In genomic region chr13:79811170-79811569, GRCh38 we compare ENCODE assay signal across 31 cellular contexts.
DNase-seq lines count a peak whose midpoint lies in the region; ATAC-seq, FAIRE-seq and TF ChIP-seq lines count a peak whose summit lies in the region.
"Had no signal": no experiment of that assay in that cellular context is flagged by ENCODE, and none has a peak within 500 bp of the region (broad histone marks: within the 10 kb centered on the region; RNA-seq: fewer than 3 reads in every experiment).

No MANE protein-coding gene starts in this region.

- H3K27ac ChIP-seq in SJSA1 = peak overlapping the region; percentile 95
- peak overlapping the region; percentile 65 for H3K27ac ChIP-seq in mesenchymal stem cell (ENCODE audit: low read length, poor library complexity, severe bottlenecking)
- no peak overlapping the region for H3K27ac ChIP-seq in mesendoderm (ENCODE audit: low read depth, low read length)
- H3K27ac ChIP-seq: epithelial cell of prostate, left lung, pancreas, testis had no signal

- no peak overlapping the region for H3K23ac ChIP-seq in mesenchymal stem cell (ENCODE audit: low read length in 2 of 2)
- no peak overlapping the region for H3K23ac ChIP-seq in mesendoderm (ENCODE audit: low read length)

- H2BK12ac ChIP-seq in mesenchymal stem cell (ENCODE audit: low read length in 2 of 2) = no peak overlapping the region

- no peak overlapping the region for H3K14ac ChIP-seq in mesenchymal stem cell (ENCODE audit: low read length in 2 of 2)

- H2BK15ac ChIP-seq in mesenchymal stem cell (ENCODE audit: low read depth, poor library complexity, severe bottlenecking) = no peak overlapping the region
- H2BK15ac ChIP-seq in mesendoderm (replicated peaks; ENCODE audit: low read depth) = no peak overlapping the region

- H3K4me1 ChIP-seq in SJSA1 (replicated peaks) = peaks cover 38% of the 10 kb centered on the region
- H3K4me1 ChIP-seq in mesenchymal stem cell (ENCODE audit: control insufficient read depth, insufficient read depth, low read depth, low read length) = peaks cover 15% of the 10 kb centered on the region
- H3K4me1 ChIP-seq in skeletal muscle satellite cell (ENCODE audit: control insufficient read depth, insufficient read depth, low read length) = peaks cover 16% of the 10 kb centered on the region
- H3K4me1 ChIP-seq in mesendoderm (ENCODE audit: control insufficient read depth, low read depth, low read length) = peaks cover 5% of the 10 kb centered on the region
- H3K4me1 ChIP-seq: pancreas had no signal

- H3K18ac ChIP-seq in mesenchymal stem cell (ENCODE audit: low read depth in 1 of 2, low read length in 2 of 2) (no peak overlapping the region), mesendoderm (ENCODE audit: low read length) (no peak overlapping the region)

- H4K8ac ChIP-seq in mesenchymal stem cell (ENCODE audit: low read length) (no peak overlapping the region), mesendoderm (ENCODE audit: low read depth, low read length) (no peak overlapping the region)

- H3K4me3 ChIP-seq in SJSA1 (no peak overlapping the region), mesenchymal stem cell (ENCODE audit: insufficient read depth in 1 of 2, low read depth in 1 of 2, low read length in 2 of 2) (no peak overlapping the region), skeletal muscle satellite cell (ENCODE audit: low read length) (no peak overlapping the region), mesendoderm (ENCODE audit: low read length) (no peak overlapping the region)
- H3K4me3 ChIP-seq: left lung, pancreas, PC-9, spleen, testis had no signal

- H3K4me2 ChIP-seq in mesenchymal stem cell (ENCODE audit: low read length, poor library complexity, severe bottlenecking) (no peak overlapping the region), skeletal muscle satellite cell (ENCODE audit: low read length) (peak overlapping the region; percentile 27), mesendoderm (ENCODE audit: low read length) (no peak overlapping the region)
- H3K4me2 ChIP-seq: PC-9 had no signal

- H2AK5ac ChIP-seq in mesenchymal stem cell (ENCODE audit: low read length, severe bottlenecking) (no peak overlapping the region), mesendoderm (ENCODE audit: low read length) (no peak overlapping the region)

- H3K79me2 ChIP-seq in mesendoderm (ENCODE audit: control insufficient read depth, insufficient read depth, low read length) = no peaks in the 10 kb centered on the region

- H2BK5ac ChIP-seq in mesenchymal stem cell (ENCODE audit: low read depth, low read length, poor library complexity, severe bottlenecking) (no peak overlapping the region), mesendoderm (ENCODE audit: low read length) (no peak overlapping the region)

- no peaks in the 10 kb centered on the region for H3K36me3 ChIP-seq in SJSA1
- no peaks in the 10 kb centered on the region for H3K36me3 ChIP-seq in mesenchymal stem cell (ENCODE audit: control insufficient read depth in 1 of 2, insufficient read depth in 2 of 2, low read depth in 1 of 2, low read length in 2 of 2)
- H3K36me3 ChIP-seq in skeletal muscle satellite cell (ENCODE audit: insufficient read depth, low read length) = no peaks in the 10 kb centered on the region
- no peaks in the 10 kb centered on the region for H3K36me3 ChIP-seq in mesendoderm (ENCODE audit: control insufficient read depth, insufficient read depth, low read length)
- H3K36me3 ChIP-seq: left lung, pancreas, spleen had no signal

- no peak overlapping the region for H2AFZ ChIP-seq in mesenchymal stem cell (ENCODE audit: low read depth, low read length)
- H2AFZ ChIP-seq: PC-9 had no signal

- DNase-seq in H54 (ENCODE audit: insufficient read length, low spot score) = no peak
- peak in 1 of 2 experiments; percentile 53 for DNase-seq in SJSA1 (ENCODE audit: low read depth in 1 of 2, low spot score in 2 of 2)
- DNase-seq in mesenchymal stem cell = no peak
- DNase-seq in anterior cingulate cortex (lab: John Stamatoyannopoulos, UW) = no peak
- DNase-seq in mesendoderm = no peak
- DNase-seq: activated CD4-positive, alpha-beta T cell treated with anti-CD3 and anti-CD28 coated beads for 36 hours; activated CD8-positive, alpha-beta memory T cell treated with anti-CD3 and anti-CD28 coated beads, Interleukin-2, amount 50 U/mL, for 48 hours; activated CD8-positive, alpha-beta T cell treated with anti-CD3 and anti-CD28 coated beads for 36 hours; activated naive CD4-positive, alpha-beta T cell treated with anti-CD3 and anti-CD28 coated beads, Interleukin-2, amount 50 U/mL, for 16 hours; CD8-positive, alpha-beta memory T cell; DMS153; H9; left lung; midbrain; NCI-H1436; NCI-H2081; NCI-H526 treated with DMSO at 0.1 percent for 48 hours; NK-92 treated with Interleukin-12 subunit alpha and Interleukin-12 subunit beta, amount 100 ng/mL, for 24 hours; pancreas; SHP77; spleen; stimulated activated CD4-positive, alpha-beta T cell treated with anti-CD3 and anti-CD28 coated beads, Interleukin-2, amount 100 ng/mL, for 24 hours; testis had no signal

- H3K27me3 ChIP-seq in SJSA1 (replicated peaks) = no peaks in the 10 kb centered on the region
- H3K27me3 ChIP-seq in mesenchymal stem cell (ENCODE audit: control insufficient read depth in 1 of 2, insufficient read depth in 1 of 2, low read length in 2 of 2) = no peaks in the 10 kb centered on the region
- no peaks in the 10 kb centered on the region for H3K27me3 ChIP-seq in skeletal muscle satellite cell (ENCODE audit: control insufficient read depth, insufficient read depth, low read length)
- H3K27me3 ChIP-seq in mesendoderm (ENCODE audit: insufficient read depth, low read length, poor library complexity) = no peaks in the 10 kb centered on the region
- H3K27me3 ChIP-seq: left lung, pancreas, spleen, testis had no signal

- no peak overlapping the region for H3K4ac ChIP-seq in mesenchymal stem cell (ENCODE audit: low read depth in 1 of 2, low read length in 2 of 2)
- H3K4ac ChIP-seq in mesendoderm (ENCODE audit: low read depth, low read length) = no peak overlapping the region

- no peak overlapping the region for H3K56ac ChIP-seq in mesendoderm (ENCODE audit: low read length)

- no peak for ATAC-seq in HG03378 (IDR thresholded peaks at IDR 0.05; ENCODE audit: unreplicated experiment)
- ATAC-seq: activated CD4-positive, alpha-beta T cell treated with anti-CD3 and anti-CD28 coated beads for 36 hours; activated CD8-positive, alpha-beta T cell treated with anti-CD3 and anti-CD28 coated beads for 36 hours; natural killer cell treated with Interleukin-12 subunit alpha and Interleukin-12 subunit beta and Interleukin-15 and Interleukin-18, amount 100 ng/mL, for 72 hours; pancreas had no signal

- WGBS in mesenchymal stem cell = no CpG with 5 or more reads among the region's 2 CpGs
- WGBS in mesendoderm (ENCODE audit: extremely low coverage, insufficient coverage, low lambda C conversion rate) = no CpG with 5 or more reads among the region's 2 CpGs

- no peak overlapping the region for H4K5ac ChIP-seq in mesendoderm (ENCODE audit: low read length)

- H3K79me1 ChIP-seq in mesenchymal stem cell (replicated peaks; ENCODE audit: low read length, poor library complexity, severe bottlenecking) = no peaks in the 10 kb centered on the region
- H3K79me1 ChIP-seq in mesendoderm (ENCODE audit: low read length) = no peaks in the 10 kb centered on the region

- no peak overlapping the region for H4K91ac ChIP-seq in mesenchymal stem cell (ENCODE audit: low read length)

- no peak overlapping the region for H2BK120ac ChIP-seq in mesenchymal stem cell (ENCODE audit: low read depth, low read length)
- H2BK120ac ChIP-seq in mesendoderm (ENCODE audit: low read depth, low read length) = no peak overlapping the region

- TF ChIP-seq POLR2A in H54 (IDR thresholded peaks at IDR 0.05; ENCODE audit: low read depth, low read length) = no peak

- FAIRE-seq in H54 (lab: Jason Lieb, UNC) = peak; percentile 62
- FAIRE-seq: bronchial epithelial cell, colon, islet of Langerhans, pancreas had no signal

- H3K9ac ChIP-seq in mesenchymal stem cell (ENCODE audit: low read length) = no peak overlapping the region
- H3K9ac ChIP-seq in skeletal muscle satellite cell (ENCODE audit: low read depth, low read length) = peak overlapping the region; percentile 7
- no peak overlapping the region for H3K9ac ChIP-seq in mesendoderm (ENCODE audit: low read length)

- no peaks in the 10 kb centered on the region for H3K9me3 ChIP-seq in SJSA1 (replicated peaks)
- no peaks in the 10 kb centered on the region for H3K9me3 ChIP-seq in mesenchymal stem cell (ENCODE audit: control insufficient read depth, low read length)
- H3K9me3 ChIP-seq in skeletal muscle satellite cell (replicated peaks; ENCODE audit: low read length) = no peaks in the 10 kb centered on the region
- H3K9me3 ChIP-seq: left lung, pancreas, spleen, testis had no signal
